In the genomic region with DNA sequence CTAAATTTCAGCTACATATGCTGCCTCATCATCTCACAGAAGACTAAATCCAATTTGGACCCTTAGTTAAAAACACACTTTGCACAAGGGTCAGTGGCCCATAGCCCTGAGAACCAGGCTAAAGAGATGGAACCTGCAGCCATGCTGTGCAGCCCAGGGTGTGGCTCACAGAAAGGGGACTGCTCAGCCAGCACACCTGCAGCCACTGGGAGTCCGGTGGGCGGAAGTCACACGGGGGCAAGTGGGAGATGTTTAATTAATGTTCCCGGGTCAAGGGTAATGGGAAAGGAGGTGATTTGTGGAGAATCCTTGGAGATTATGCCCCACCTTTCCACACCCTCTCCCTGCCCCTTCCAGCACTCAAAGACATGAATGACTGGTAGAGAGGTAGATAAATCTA, we compare ENCODE assay signal across 7 cellular contexts.
"Had no signal": no experiment of that assay in that cellular context is flagged by ENCODE, and none has a peak within 500 bp of the region (broad histone marks: within the 10 kb centered on the region; RNA-seq: fewer than 3 reads in every experiment).

No MANE protein-coding gene starts in this region.

- H3K4me3 ChIP-seq: GM12878 had no signal

- ATAC-seq: GM12878 had no signal

- DNase-seq: GDM1, GF-D8 had no signal

- FAIRE-seq: G401.6, GM12878, GM12891, GM18507, GM19239 had no signal
